Comparison of ENCODE assay signal across 1 cellular context in the genomic region with DNA sequence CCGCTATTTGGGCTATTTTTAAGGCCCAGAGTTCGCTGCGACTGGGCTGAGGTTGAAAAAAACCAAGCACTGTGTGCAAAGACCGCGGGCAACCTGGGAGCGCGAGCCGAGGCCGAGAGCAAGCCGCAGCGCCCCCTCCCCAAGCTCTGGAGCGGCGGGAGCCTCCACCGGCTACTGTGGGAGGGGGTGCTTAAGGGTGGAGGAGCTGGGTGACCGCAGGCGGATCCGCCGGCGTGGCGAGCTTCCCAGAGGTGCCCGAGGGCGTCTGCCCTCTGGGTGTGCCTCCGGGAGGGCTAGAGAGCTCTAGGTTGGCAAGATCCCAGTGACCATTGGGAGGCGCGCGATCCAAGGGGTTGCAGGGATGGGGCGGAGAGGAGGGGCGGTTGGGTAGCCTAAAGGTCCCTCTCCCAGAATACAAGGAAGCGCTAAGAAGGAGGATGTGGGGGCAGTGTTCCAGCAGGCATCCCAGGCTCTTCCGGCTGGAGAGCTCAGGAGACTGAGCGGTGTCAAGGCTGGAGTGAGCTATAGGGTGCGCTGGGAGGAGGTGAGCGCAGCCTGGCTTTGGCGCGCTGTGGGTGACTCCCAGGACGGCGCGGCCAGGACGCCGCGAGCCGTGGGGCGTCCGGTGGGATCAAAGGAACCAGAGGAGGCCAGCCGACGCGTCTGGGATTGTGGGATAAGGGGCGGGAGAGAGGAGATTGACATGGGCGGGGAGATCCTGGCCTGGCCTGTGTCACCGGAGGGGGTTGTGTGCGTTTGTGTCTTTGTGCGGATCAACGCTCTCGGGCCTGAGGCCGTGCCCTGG.
A peak's percentile ranks its signal among the peaks of the same experiment; 100 is the strongest.
TF ChIP-seq lines count a peak whose summit lies in the region.

No MANE protein-coding gene starts in this region.

TF ChIP-seq in HepG2, 621 proteins besides CTCF, POLR2A, EP300 and RAD21 (continued from another document and continues in another):
- TF ChIP-seq, protein P1, sequence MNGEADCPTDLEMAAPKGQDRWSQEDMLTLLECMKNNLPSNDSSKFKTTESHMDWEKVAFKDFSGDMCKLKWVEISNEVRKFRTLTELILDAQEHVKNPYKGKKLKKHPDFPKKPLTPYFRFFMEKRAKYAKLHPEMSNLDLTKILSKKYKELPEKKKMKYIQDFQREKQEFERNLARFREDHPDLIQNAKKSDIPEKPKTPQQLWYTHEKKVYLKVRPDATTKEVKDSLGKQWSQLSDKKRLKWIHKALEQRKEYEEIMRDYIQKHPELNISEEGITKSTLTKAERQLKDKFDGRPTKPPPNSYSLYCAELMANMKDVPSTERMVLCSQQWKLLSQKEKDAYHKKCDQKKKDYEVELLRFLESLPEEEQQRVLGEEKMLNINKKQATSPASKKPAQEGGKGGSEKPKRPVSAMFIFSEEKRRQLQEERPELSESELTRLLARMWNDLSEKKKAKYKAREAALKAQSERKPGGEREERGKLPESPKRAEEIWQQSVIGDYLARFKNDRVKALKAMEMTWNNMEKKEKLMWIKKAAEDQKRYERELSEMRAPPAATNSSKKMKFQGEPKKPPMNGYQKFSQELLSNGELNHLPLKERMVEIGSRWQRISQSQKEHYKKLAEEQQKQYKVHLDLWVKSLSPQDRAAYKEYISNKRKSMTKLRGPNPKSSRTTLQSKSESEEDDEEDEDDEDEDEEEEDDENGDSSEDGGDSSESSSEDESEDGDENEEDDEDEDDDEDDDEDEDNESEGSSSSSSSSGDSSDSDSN (CRISPR knock-in tag; IDR thresholded peaks at IDR 0.05) = peak; percentile 90
- TF ChIP-seq ZNF570 (CRISPR knock-in tag; IDR thresholded peaks at IDR 0.05; ENCODE audit: borderline replicate concordance) = no peak
- 0 out of 2 replicates have a peak, but pooled peaks have one; percentile 29 for TF ChIP-seq ZNF629 (CRISPR knock-in tag; conservative IDR thresholded peaks at IDR 0.05)
- no peak for TF ChIP-seq ATAD3A (CRISPR knock-in tag; IDR thresholded peaks at IDR 0.05)
- peak; percentile 60; the same call in 1 of the 2 replicates for TF ChIP-seq SNAI1 (CRISPR knock-in tag; IDR thresholded peaks at IDR 0.05; ENCODE audit: borderline replicate concordance)
- TF ChIP-seq REL (CRISPR knock-in tag; conservative IDR thresholded peaks at IDR 0.05) = no peak
- no peak for TF ChIP-seq GPBP1L1 (CRISPR knock-in tag; IDR thresholded peaks at IDR 0.05)
- TF ChIP-seq, protein P2, sequence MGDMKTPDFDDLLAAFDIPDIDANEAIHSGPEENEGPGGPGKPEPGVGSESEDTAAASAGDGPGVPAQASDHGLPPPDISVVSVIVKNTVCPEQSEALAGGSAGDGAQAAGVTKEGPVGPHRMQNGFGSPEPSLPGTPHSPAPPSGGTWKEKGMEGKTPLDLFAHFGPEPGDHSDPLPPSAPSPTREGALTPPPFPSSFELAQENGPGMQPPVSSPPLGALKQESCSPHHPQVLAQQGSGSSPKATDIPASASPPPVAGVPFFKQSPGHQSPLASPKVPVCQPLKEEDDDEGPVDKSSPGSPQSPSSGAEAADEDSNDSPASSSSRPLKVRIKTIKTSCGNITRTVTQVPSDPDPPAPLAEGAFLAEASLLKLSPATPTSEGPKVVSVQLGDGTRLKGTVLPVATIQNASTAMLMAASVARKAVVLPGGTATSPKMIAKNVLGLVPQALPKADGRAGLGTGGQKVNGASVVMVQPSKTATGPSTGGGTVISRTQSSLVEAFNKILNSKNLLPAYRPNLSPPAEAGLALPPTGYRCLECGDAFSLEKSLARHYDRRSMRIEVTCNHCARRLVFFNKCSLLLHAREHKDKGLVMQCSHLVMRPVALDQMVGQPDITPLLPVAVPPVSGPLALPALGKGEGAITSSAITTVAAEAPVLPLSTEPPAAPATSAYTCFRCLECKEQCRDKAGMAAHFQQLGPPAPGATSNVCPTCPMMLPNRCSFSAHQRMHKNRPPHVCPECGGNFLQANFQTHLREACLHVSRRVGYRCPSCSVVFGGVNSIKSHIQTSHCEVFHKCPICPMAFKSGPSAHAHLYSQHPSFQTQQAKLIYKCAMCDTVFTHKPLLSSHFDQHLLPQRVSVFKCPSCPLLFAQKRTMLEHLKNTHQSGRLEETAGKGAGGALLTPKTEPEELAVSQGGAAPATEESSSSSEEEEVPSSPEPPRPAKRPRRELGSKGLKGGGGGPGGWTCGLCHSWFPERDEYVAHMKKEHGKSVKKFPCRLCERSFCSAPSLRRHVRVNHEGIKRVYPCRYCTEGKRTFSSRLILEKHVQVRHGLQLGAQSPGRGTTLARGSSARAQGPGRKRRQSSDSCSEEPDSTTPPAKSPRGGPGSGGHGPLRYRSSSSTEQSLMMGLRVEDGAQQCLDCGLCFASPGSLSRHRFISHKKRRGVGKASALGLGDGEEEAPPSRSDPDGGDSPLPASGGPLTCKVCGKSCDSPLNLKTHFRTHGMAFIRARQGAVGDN (CRISPR knock-in tag; IDR thresholded peaks at IDR 0.05) = peak; percentile 88
- TF ChIP-seq ZNF567 (CRISPR knock-in tag; IDR thresholded peaks at IDR 0.05; ENCODE audit: borderline replicate concordance) = no peak; the same call in 1 of the 2 replicates
- TF ChIP-seq CEBPZ (IDR thresholded peaks at IDR 0.05; ENCODE audit: low read length) = no peak
- no peak for TF ChIP-seq ZIK1 (CRISPR knock-in tag; IDR thresholded peaks at IDR 0.05; ENCODE audit: borderline replicate concordance, low read depth)
- peak; percentile 25 for TF ChIP-seq ASH2L (IDR thresholded peaks at IDR 0.05; ENCODE audit: insufficient read length, low read depth, low read length)
- TF ChIP-seq FOSL1 (CRISPR knock-in tag; IDR thresholded peaks at IDR 0.05; ENCODE audit: borderline replicate concordance) = no peak
- no peak; the same call in none of the 2 replicates for TF ChIP-seq TBX2 (CRISPR knock-in tag; IDR thresholded peaks at IDR 0.05; ENCODE audit: borderline replicate concordance)
- peak; percentile 62; the same call in 1 of the 2 replicates for TF ChIP-seq NFAT5 (CRISPR knock-in tag; IDR thresholded peaks at IDR 0.05)
- TF ChIP-seq POLR2AphosphoS5 (IDR thresholded peaks at IDR 0.05; ENCODE audit: low read depth, low read length) = 0 out of 2 replicates have a peak, but pooled peaks have one; percentile 64
- TF ChIP-seq NR2F2 (IDR thresholded peaks at IDR 0.05; ENCODE audit: borderline replicate concordance, low read depth) = no peak
- peak; percentile 59 for TF ChIP-seq HNRNPLL (IDR thresholded peaks at IDR 0.05; ENCODE audit: low read depth, low read length, poor library complexity, severe bottlenecking)
- TF ChIP-seq MBNL3 (CRISPR knock-in tag; conservative IDR thresholded peaks at IDR 0.05) = no peak
- peak; percentile 37; the same call in 1 of the 2 replicates for TF ChIP-seq ZNF441 (CRISPR knock-in tag; IDR thresholded peaks at IDR 0.05; ENCODE audit: borderline replicate concordance)
- no peak for TF ChIP-seq EEA1 (CRISPR knock-in tag; IDR thresholded peaks at IDR 0.05; ENCODE audit: borderline replicate concordance)
- TF ChIP-seq KDM5B (CRISPR knock-in tag; IDR thresholded peaks at IDR 0.05; ENCODE audit: borderline replicate concordance) = peak; percentile 72; the same call in 1 of the 2 replicates
- no peak for TF ChIP-seq PAF1 (CRISPR knock-in tag; IDR thresholded peaks at IDR 0.05)
- TF ChIP-seq ATM (IDR thresholded peaks at IDR 0.05; ENCODE audit: borderline replicate concordance) = no peak
- TF ChIP-seq STAT6 (CRISPR knock-in tag; IDR thresholded peaks at IDR 0.05; ENCODE audit: borderline replicate concordance) = peak; percentile 78; the same call in 1 of the 2 replicates
- TF ChIP-seq, protein P3, sequence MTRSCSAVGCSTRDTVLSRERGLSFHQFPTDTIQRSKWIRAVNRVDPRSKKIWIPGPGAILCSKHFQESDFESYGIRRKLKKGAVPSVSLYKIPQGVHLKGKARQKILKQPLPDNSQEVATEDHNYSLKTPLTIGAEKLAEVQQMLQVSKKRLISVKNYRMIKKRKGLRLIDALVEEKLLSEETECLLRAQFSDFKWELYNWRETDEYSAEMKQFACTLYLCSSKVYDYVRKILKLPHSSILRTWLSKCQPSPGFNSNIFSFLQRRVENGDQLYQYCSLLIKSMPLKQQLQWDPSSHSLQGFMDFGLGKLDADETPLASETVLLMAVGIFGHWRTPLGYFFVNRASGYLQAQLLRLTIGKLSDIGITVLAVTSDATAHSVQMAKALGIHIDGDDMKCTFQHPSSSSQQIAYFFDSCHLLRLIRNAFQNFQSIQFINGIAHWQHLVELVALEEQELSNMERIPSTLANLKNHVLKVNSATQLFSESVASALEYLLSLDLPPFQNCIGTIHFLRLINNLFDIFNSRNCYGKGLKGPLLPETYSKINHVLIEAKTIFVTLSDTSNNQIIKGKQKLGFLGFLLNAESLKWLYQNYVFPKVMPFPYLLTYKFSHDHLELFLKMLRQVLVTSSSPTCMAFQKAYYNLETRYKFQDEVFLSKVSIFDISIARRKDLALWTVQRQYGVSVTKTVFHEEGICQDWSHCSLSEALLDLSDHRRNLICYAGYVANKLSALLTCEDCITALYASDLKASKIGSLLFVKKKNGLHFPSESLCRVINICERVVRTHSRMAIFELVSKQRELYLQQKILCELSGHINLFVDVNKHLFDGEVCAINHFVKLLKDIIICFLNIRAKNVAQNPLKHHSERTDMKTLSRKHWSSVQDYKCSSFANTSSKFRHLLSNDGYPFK (CRISPR knock-in tag; IDR thresholded peaks at IDR 0.05; ENCODE audit: borderline replicate concordance) = peak; percentile 72; the same call in 1 of the 2 replicates
